ENCODE assay signal across 23 cellular contexts in genomic region chr11:11458523-11458922, GRCh38.
"Had no signal": no experiment of that assay in that cellular context is flagged by ENCODE, and none has a peak within 500 bp of the region (broad histone marks: within the 10 kb centered on the region; RNA-seq: fewer than 3 reads in every experiment).

No MANE protein-coding gene starts in this region.

- DNase-seq: activated B cell treated with CpG ODN at 0.5 μM for 24 hours; activated CD4-positive, alpha-beta T cell treated with anti-CD3 and anti-CD28 coated beads for 1 hour; activated CD4-positive, alpha-beta T cell treated with anti-CD3 and anti-CD28 coated beads, Interleukin-2, amount 10 ng/mL, durations not matched to agents 24 days and 14 days; activated CD4-positive, alpha-beta T cell treated with anti-CD3 and anti-CD28 coated beads, Interleukin-2, amount 50 U/mL, for 48 hours; activated CD8-positive, alpha-beta memory T cell treated with anti-CD3 and anti-CD28 coated beads, Interleukin-2, amount 10 ng/mL, durations not matched to agents 7 days and 5 days; activated effector memory CD4-positive, alpha-beta T cell treated with Interleukin-2 at 50 U/mL for 16 hours; activated naive CD4-positive, alpha-beta T cell; activated T-cell treated with anti-CD3 and anti-CD28 coated beads, Interleukin-2, amount 50 U/mL, for 24 hours; aorta; central memory CD4-positive, alpha-beta T cell; MM.1S; NCI-H1105; NCI-H1436 treated with DMSO at 0.1 percent for 48 hours; NCI-H2029 treated with DMSO at 0.1 percent for 48 hours; NCI-H345; NCI-H510A; NCI-H526 treated with DMSO at 0.1 percent for 48 hours; Peyer's patch; Right ventricle myocardium superior had no signal

- H3K36me3 ChIP-seq: breast epithelium, Peyer's patch, SJSA1 had no signal

- H3K27me3 ChIP-seq: breast epithelium, Peyer's patch, SJSA1 had no signal

- H3K27ac ChIP-seq: breast epithelium, Peyer's patch, RWPE1, SJSA1 had no signal

- H3K4me3 ChIP-seq: breast epithelium, Peyer's patch, SJSA1 had no signal

- H3K9me3 ChIP-seq: breast epithelium, Peyer's patch, SJSA1 had no signal

- ATAC-seq: activated CD8-positive, alpha-beta memory T cell treated with anti-CD3 and anti-CD28 coated beads, Interleukin-2, amount 10 ng/mL, durations not matched to agents 7 days and 5 days; SK-N-SH treated with all-trans-retinoic acid at 6 μM for 48 hours had no signal

- H3K4me1 ChIP-seq: breast epithelium had no signal
